Comparison of ENCODE assay signal across 21 cellular contexts in genomic region chr1:44303532-44303931, GRCh38.
"Had no signal": no experiment of that assay in that cellular context is flagged by ENCODE, and none has a peak within 500 bp of the region (broad histone marks: within the 10 kb centered on the region; RNA-seq: fewer than 3 reads in every experiment).

No MANE protein-coding gene starts in this region.

- H3K27ac ChIP-seq: heart left ventricle, left lung, lower lobe of right lung, pancreas, suprapubic skin, tibial artery, upper lobe of left lung, uterus had no signal

- H3K4me3 ChIP-seq: heart left ventricle, left lung, lower lobe of right lung, pancreas, smooth muscle cell, suprapubic skin, tibial artery, upper lobe of left lung, uterus had no signal

- H3K9me3 Mint-ChIP-seq: memory B cell; mesothelial cell of epicardium; natural killer cell treated with Interleukin-12 subunit alpha and Interleukin-12 subunit beta and Interleukin-15 and Interleukin-18, amount 100 ng/mL, for 72 hours had no signal

- H3K27ac Mint-ChIP-seq: memory B cell; mesothelial cell of epicardium; natural killer cell treated with Interleukin-12 subunit alpha and Interleukin-12 subunit beta and Interleukin-15 and Interleukin-18, amount 100 ng/mL, for 72 hours; progenitor cell of endocrine pancreas had no signal

- H3K4me1 Mint-ChIP-seq: memory B cell had no signal

- H3K4me1 ChIP-seq: heart left ventricle, left lung, lower lobe of right lung, pancreas, suprapubic skin, tibial artery, upper lobe of left lung, uterus had no signal

- H3K4me3 Mint-ChIP-seq: memory B cell; mesothelial cell of epicardium; natural killer cell treated with Interleukin-12 subunit alpha and Interleukin-12 subunit beta and Interleukin-15 and Interleukin-18, amount 100 ng/mL, for 72 hours had no signal

- H3K4me2 ChIP-seq: smooth muscle cell had no signal

- DNase-seq: effector memory CD4-positive, alpha-beta T cell; heart left ventricle; hypothalamus; kidney glomerular epithelial cell; left lung; lower lobe of right lung; occipital lobe; pancreas; right cardiac atrium; stimulated activated CD4-positive, alpha-beta T cell treated with anti-CD3 and anti-CD28 coated beads, Interleukin-2, amount 100 ng/mL, for 48 hours; stimulated activated naive CD8-positive, alpha-beta T cell treated with anti-CD3 and anti-CD28 coated beads, Interleukin-15, Interleukin-2, amounts not matched to agents 100 U/mL and 50 U/mL, for 24 hours; tibial artery; upper lobe of left lung; uterus had no signal

- H3K27me3 ChIP-seq: heart left ventricle, left lung, pancreas, suprapubic skin, tibial artery, upper lobe of left lung, uterus had no signal

- H3K27me3 Mint-ChIP-seq: memory B cell; natural killer cell treated with Interleukin-12 subunit alpha and Interleukin-12 subunit beta and Interleukin-15 and Interleukin-18, amount 100 ng/mL, for 72 hours; progenitor cell of endocrine pancreas had no signal

- H3K36me3 ChIP-seq: uterus had no signal

- ATAC-seq: esophagus mucosa; heart left ventricle; left lung; lower lobe of right lung; natural killer cell treated with Interleukin-12 subunit alpha and Interleukin-12 subunit beta and Interleukin-15 and Interleukin-18, amount 100 ng/mL, for 72 hours; pancreas; right cardiac atrium; stimulated activated naive CD8-positive, alpha-beta T cell treated with anti-CD3 and anti-CD28 coated beads, Interleukin-15, Interleukin-2, amounts not matched to agents 100 U/mL and 50 U/mL, for 24 hours had no signal

- H3K9me3 ChIP-seq: heart left ventricle, left lung, lower lobe of right lung, pancreas, suprapubic skin, tibial artery, upper lobe of left lung, uterus had no signal
